ENCODE assay signal across 8 cellular contexts in the genomic region with DNA sequence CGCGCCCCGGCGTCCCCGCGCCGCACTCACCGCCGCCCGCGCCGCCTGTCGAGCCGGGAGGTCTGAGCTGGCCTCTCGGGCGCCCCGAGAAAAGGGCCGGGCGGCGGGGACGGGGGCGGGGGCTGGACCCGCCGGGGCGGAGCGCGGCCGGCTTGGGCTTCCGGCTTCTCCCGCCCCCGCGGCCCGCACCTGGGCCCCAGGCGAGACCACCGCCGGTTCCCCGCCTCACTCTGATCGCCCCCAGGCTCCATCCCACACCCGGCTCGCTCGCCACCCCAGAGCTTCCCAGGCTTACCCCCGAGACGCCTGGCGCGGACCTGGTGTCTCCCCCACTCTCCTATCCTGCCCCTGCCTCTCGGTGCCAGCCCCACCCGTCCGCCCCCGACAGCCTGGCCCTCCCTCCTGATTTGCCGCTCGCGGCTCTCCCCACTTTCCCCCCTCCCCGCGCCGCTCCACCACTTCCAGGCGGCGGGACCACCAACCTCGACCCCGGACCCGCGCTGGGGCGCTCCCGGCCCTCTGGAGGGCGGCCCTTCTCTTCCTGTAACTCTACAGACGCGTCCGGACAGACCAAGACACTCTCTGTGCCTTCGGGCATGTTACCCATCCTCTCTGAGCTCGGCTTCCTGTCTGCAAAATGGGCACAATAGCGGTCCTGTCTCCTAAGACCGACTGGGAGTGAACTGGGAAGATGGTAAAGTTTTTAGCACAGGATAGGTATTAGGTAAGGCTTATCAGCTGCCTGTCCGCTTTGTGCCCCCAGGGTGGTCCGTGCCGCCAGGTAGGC. TPM values are rescaled to one million over a fixed set of nuclear protein-coding genes. Genes with fewer than 3 reads are reported as not detected.
DNase-seq lines count a peak whose midpoint lies in the region; ATAC-seq and TF ChIP-seq lines count a peak whose summit lies in the region.

A gene (minus strand): TSS at position 64 of the 787 bp plus-strand sequence. CDS start 30,189 bp downstream, outside the sequence.

- WGBS in adipose tissue, 3 donors: 5 to 9% (median 6%) methylated on average over 32 to 73 of the region's 74 CpGs

- ATAC-seq in GM18861 (IDR thresholded peaks at IDR 0.05; ENCODE audit: unreplicated experiment): peak; percentile 35
- peak; percentile 60 for ATAC-seq in HG03159 (IDR thresholded peaks at IDR 0.05; ENCODE audit: unreplicated experiment)
- ATAC-seq in SK-N-SH treated with all-trans-retinoic acid at 6 μM for 48 hours: peak; percentile 90
- ATAC-seq in left cardiac atrium: peak; percentile 88 to 90

- DNase-seq in AG08395 (ENCODE audit: low spot score) (peak; percentile 87), left cardiac atrium (peak; percentile 74), putamen (ENCODE audit: low spot score) (peak; percentile 55), NCI-H187 treated with DMSO at 0.1 percent for 48 hours (lab: John Stamatoyannopoulos, UW) (no peak)

- intact Hi-C loops in left cardiac atrium (cut with DNase I): no loop called here

- H3K27ac ChIP-seq in adipose tissue (ENCODE audit: low read depth, low read length): peak within 1 kb of the TSS; percentile 66

TF ChIP-seq in SK-N-SH treated with all-trans-retinoic acid at 6 μM for 48 hours, 23 proteins besides CTCF, POLR2A, EP300 and RAD21:
- TF ChIP-seq, protein P1, sequence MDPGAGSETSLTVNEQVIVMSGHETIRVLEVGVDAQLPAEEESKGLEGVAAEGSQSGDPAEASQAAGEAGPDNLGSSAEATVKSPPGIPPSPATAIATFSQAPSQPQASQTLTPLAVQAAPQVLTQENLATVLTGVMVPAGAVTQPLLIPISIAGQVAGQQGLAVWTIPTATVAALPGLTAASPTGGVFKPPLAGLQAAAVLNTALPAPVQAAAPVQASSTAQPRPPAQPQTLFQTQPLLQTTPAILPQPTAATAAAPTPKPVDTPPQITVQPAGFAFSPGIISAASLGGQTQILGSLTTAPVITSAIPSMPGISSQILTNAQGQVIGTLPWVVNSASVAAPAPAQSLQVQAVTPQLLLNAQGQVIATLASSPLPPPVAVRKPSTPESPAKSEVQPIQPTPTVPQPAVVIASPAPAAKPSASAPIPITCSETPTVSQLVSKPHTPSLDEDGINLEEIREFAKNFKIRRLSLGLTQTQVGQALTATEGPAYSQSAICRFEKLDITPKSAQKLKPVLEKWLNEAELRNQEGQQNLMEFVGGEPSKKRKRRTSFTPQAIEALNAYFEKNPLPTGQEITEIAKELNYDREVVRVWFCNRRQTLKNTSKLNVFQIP (CRISPR knock-in tag; IDR thresholded peaks at IDR 0.05; ENCODE audit: borderline replicate concordance, low read depth): no peak
- TF ChIP-seq SNAI2 (CRISPR knock-in tag; IDR thresholded peaks at IDR 0.05) (no peak), ESRRG (CRISPR knock-in tag; IDR thresholded peaks at IDR 0.05) (no peak), GLIS3 (CRISPR knock-in tag; IDR thresholded peaks at IDR 0.05) (no peak; the same call in 1 of the 2 replicates), RARB (CRISPR knock-in tag; IDR thresholded peaks at IDR 0.05) (no peak), ZFP30 (CRISPR knock-in tag; IDR thresholded peaks at IDR 0.05) (no peak), TOX (CRISPR knock-in tag; IDR thresholded peaks at IDR 0.05; ENCODE audit: borderline replicate concordance) (no peak), TCF4 (CRISPR knock-in tag; IDR thresholded peaks at IDR 0.05; ENCODE audit: borderline replicate concordance) (no peak), ZC3H10 (CRISPR knock-in tag; IDR thresholded peaks at IDR 0.05) (no peak), ZFP3 (CRISPR knock-in tag; IDR thresholded peaks at IDR 0.05) (no peak), ZNF565 (CRISPR knock-in tag; conservative IDR thresholded peaks at IDR 0.05; ENCODE audit: low read depth) (no peak), ISL1 (CRISPR knock-in tag; IDR thresholded peaks at IDR 0.05) (no peak), ZNF70 (CRISPR knock-in tag; IDR thresholded peaks at IDR 0.05) (no peak), PPARA (CRISPR knock-in tag; IDR thresholded peaks at IDR 0.05; ENCODE audit: borderline replicate concordance) (no peak), CSDC2 (CRISPR knock-in tag; IDR thresholded peaks at IDR 0.05) (no peak), BACH2 (CRISPR knock-in tag; IDR thresholded peaks at IDR 0.05; ENCODE audit: borderline replicate concordance) (no peak), ZNF8 (CRISPR knock-in tag; IDR thresholded peaks at IDR 0.05) (no peak)
- TF ChIP-seq, protein P2, sequence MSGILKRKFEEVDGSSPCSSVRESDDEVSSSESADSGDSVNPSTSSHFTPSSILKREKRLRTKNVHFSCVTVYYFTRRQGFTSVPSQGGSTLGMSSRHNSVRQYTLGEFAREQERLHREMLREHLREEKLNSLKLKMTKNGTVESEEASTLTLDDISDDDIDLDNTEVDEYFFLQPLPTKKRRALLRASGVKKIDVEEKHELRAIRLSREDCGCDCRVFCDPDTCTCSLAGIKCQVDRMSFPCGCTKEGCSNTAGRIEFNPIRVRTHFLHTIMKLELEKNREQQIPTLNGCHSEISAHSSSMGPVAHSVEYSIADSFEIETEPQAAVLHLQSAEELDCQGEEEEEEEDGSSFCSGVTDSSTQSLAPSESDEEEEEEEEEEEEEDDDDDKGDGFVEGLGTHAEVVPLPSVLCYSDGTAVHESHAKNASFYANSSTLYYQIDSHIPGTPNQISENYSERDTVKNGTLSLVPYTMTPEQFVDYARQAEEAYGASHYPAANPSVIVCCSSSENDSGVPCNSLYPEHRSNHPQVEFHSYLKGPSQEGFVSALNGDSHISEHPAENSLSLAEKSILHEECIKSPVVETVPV (CRISPR knock-in tag; IDR thresholded peaks at IDR 0.05): no peak
- TF ChIP-seq, protein P3, sequence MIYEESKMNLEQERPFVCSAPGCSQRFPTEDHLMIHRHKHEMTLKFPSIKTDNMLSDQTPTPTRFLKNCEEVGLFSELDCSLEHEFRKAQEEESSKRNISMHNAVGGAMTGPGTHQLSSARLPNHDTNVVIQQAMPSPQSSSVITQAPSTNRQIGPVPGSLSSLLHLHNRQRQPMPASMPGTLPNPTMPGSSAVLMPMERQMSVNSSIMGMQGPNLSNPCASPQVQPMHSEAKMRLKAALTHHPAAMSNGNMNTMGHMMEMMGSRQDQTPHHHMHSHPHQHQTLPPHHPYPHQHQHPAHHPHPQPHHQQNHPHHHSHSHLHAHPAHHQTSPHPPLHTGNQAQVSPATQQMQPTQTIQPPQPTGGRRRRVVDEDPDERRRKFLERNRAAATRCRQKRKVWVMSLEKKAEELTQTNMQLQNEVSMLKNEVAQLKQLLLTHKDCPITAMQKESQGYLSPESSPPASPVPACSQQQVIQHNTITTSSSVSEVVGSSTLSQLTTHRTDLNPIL (CRISPR knock-in tag; IDR thresholded peaks at IDR 0.05; ENCODE audit: low read depth): no peak
- TF ChIP-seq, protein P4, sequence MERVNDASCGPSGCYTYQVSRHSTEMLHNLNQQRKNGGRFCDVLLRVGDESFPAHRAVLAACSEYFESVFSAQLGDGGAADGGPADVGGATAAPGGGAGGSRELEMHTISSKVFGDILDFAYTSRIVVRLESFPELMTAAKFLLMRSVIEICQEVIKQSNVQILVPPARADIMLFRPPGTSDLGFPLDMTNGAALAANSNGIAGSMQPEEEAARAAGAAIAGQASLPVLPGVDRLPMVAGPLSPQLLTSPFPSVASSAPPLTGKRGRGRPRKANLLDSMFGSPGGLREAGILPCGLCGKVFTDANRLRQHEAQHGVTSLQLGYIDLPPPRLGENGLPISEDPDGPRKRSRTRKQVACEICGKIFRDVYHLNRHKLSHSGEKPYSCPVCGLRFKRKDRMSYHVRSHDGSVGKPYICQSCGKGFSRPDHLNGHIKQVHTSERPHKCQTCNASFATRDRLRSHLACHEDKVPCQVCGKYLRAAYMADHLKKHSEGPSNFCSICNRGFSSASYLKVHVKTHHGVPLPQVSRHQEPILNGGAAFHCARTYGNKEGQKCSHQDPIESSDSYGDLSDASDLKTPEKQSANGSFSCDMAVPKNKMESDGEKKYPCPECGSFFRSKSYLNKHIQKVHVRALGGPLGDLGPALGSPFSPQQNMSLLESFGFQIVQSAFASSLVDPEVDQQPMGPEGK (CRISPR knock-in tag; IDR thresholded peaks at IDR 0.05; ENCODE audit: borderline replicate concordance): no peak

RNA-seq across cellular contexts. Expression of the gene that starts here (rescaled TPM):
- 100 to 1,000 TPM in 2 of 3 donors, 10 to 100 TPM in 1; 21.6 to 181 (median 148) TPM for polyA plus RNA-seq in adipose tissue
- total RNA-seq in left cardiac atrium: 10 to 100 TPM; 76.3 to 86.0 TPM

Comparison
In these comparisons a context has a peak if more than half of its experiments do, and no peak if none do; other contexts are left out.
1. ATAC-seq: peak in every context shown above with its lines; median percentile 90 in SK-N-SH treated with all-trans-retinoic acid at 6 μM for 48 hours; 89 in left cardiac atrium; 60 in HG03159; 35 in GM18861.